16 cellular contexts compared by ENCODE assay signal in genomic region chr22:42318967-42319366, GRCh38.
"Had no signal": no experiment of that assay in that cellular context is flagged by ENCODE, and none has a peak within 500 bp of the region (broad histone marks: within the 10 kb centered on the region; RNA-seq: fewer than 3 reads in every experiment).

No MANE protein-coding gene starts in this region.

- H3K4me3 ChIP-seq: left ventricle myocardium inferior, thoracic aorta, upper lobe of right lung had no signal

- H3K27ac ChIP-seq: left ventricle myocardium inferior, thoracic aorta, upper lobe of right lung had no signal

- H3K27me3 ChIP-seq: upper lobe of right lung had no signal

- FAIRE-seq: endothelial cell of umbilical vein, frontal cortex had no signal

- H3K9me3 ChIP-seq: left ventricle myocardium inferior, thoracic aorta, upper lobe of right lung had no signal

- ATAC-seq: activated T-helper 17 cell treated with anti-CD3 and anti-CD28 coated beads, Interleukin-2, amount 50 U/mL, for 72 hours; upper lobe of right lung; WTC11 had no signal

- DNase-seq: activated CD8-positive, alpha-beta memory T cell treated with anti-CD3 and anti-CD28 coated beads for 24 hours; activated CD8-positive, alpha-beta memory T cell treated with anti-CD3 and anti-CD28 coated beads, Interleukin-2, amount 50 U/mL, for 4 hours; activated naive CD8-positive, alpha-beta T cell treated with anti-CD3 and anti-CD28 coated beads, Interleukin-2, amount 10 ng/mL, durations not matched to agents 7 days and 5 days; activated T-cell treated with anti-CD3 and anti-CD28 coated beads, Interleukin-2, amount 50 U/mL, for 24 hours; amniotic stem cell; dermis blood vessel endothelial cell; effector memory CD4-positive, alpha-beta T cell; left ventricle myocardium inferior; stimulated activated CD4-positive, alpha-beta T cell treated with anti-CD3 and anti-CD28 coated beads, Interleukin-12 subunit alpha, Interleukin-12 subunit beta, amount 100 ng/mL, for 4 hours; T1000; upper lobe of right lung had no signal

- H3K36me3 ChIP-seq: left ventricle myocardium inferior, thoracic aorta, upper lobe of right lung had no signal

- H3K4me1 ChIP-seq: upper lobe of right lung had no signal
